31 cellular contexts compared by ENCODE assay signal in the genomic region with DNA sequence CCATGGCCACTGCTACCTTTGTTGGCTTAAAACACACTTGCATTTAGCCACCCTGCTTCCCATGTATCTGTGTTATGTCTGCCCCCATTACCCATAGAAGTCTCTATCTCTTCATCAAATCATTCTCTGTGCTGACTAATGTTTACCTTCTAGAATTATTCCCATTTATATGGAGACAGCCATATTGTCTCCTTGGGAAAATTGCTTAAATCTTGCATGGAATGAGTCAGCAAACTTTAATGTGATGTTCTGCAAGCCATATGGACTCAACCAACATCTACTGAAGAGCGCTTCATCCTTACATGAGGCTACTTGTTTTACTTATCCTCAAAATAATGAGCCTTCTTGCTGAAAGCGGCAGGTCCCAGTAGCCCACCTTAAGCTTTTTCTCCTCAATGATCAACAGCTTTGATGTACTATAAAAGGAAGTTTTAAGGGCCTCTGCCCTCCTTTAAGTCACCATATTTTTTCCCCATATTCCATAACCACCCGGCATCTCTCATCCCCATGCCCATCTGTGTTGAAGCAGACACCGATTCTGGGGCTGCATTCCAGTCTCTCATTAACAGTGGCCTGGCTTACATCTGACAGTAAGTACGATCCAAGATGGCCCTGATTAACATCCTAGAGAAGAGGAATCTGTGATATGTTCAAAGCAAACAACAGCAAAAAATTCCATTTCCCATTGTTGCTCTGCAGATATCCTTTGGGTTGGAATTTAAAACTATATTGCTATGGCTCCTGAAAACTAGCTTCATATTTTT.
"Had no signal": no experiment of that assay in that cellular context is flagged by ENCODE, and none has a peak within 500 bp of the region (broad histone marks: within the 10 kb centered on the region; RNA-seq: fewer than 3 reads in every experiment).

No MANE protein-coding gene starts in this region.

- H3K9me3 ChIP-seq: ascending aorta, colonic mucosa had no signal

- H3K9me3 Mint-ChIP-seq: activated CD4-positive, alpha-beta T cell treated with anti-CD3 and anti-CD28 coated beads, Interleukin-2, amount 10 ng/mL, durations not matched to agents 7 days and 5 days; activated naive CD4-positive, alpha-beta T cell treated with anti-CD3 and anti-CD28 coated beads, Interleukin-2, amount 10 ng/mL, durations not matched to agents 7 days and 5 days; activated naive CD8-positive, alpha-beta T cell treated with anti-CD3 and anti-CD28 coated beads, Interleukin-2, amount 50 U/mL, for 24 hours; activated T-cell treated with anti-CD3 and anti-CD28 coated beads, Interleukin-2, amount 50 U/mL, for 4 hours; activated T-helper 1 cell treated with anti-CD3 and anti-CD28 coated beads, Interleukin-12 subunit alpha, Interleukin-12 subunit beta, Interleukin-2, Interleukin-4 antibody, amounts not matched to agents 30 ng/mL and 10 ng/mL and 1 ng/mL, durations not matched to agents 14 hours and 24 hours and 36 hours; central memory CD8-positive, alpha-beta T cell; T-helper 1 cell treated with Interleukin-12 subunit alpha and Interleukin-12 subunit beta and Interleukin-4 antibody, amounts not matched to agents 30 μg/mL and 1 μg/mL, for 36 hours; T-helper 2 cell treated with Interferon-gamma antibody and Interleukin-4, amounts not matched to agents 5 μg/mL and 100 μg/mL, for 36 hours had no signal

- H3K36me3 Mint-ChIP-seq: activated naive CD4-positive, alpha-beta T cell treated with anti-CD3 and anti-CD28 coated beads, Interleukin-2, amount 10 ng/mL, durations not matched to agents 7 days and 5 days; activated naive CD8-positive, alpha-beta T cell had no signal

- H3K27ac Mint-ChIP-seq: activated CD4-positive, alpha-beta T cell treated with anti-CD3 and anti-CD28 coated beads for 36 hours; activated CD4-positive, alpha-beta T cell treated with anti-CD3 and anti-CD28 coated beads, Interleukin-2, amount 10 ng/mL, durations not matched to agents 7 days and 5 days; activated CD8-positive, alpha-beta T cell treated with anti-CD3 and anti-CD28 coated beads, Interleukin-2, amount 10 ng/mL, durations not matched to agents 7 days and 5 days; activated naive CD4-positive, alpha-beta T cell treated with anti-CD3 and anti-CD28 coated beads, Interleukin-2, amount 10 ng/mL, durations not matched to agents 7 days and 5 days; activated naive CD8-positive, alpha-beta T cell; activated naive CD8-positive, alpha-beta T cell treated with anti-CD3 and anti-CD28 coated beads, Interleukin-2, amount 50 U/mL, for 24 hours; activated T-helper 1 cell treated with anti-CD3 and anti-CD28 coated beads, Interleukin-12 subunit alpha, Interleukin-12 subunit beta, Interleukin-2, Interleukin-4 antibody, amounts not matched to agents 30 ng/mL and 10 ng/mL and 1 ng/mL, durations not matched to agents 14 hours and 24 hours and 36 hours; T-helper 1 cell treated with Interleukin-12 subunit alpha and Interleukin-12 subunit beta and Interleukin-4 antibody, amounts not matched to agents 30 μg/mL and 1 μg/mL, for 36 hours; T-helper 2 cell treated with Interferon-gamma antibody and Interleukin-4, amounts not matched to agents 5 μg/mL and 100 μg/mL, for 36 hours had no signal

- H3K27me3 Mint-ChIP-seq: activated CD4-positive, alpha-beta T cell treated with anti-CD3 and anti-CD28 coated beads for 36 hours; activated CD4-positive, alpha-beta T cell treated with anti-CD3 and anti-CD28 coated beads, Interleukin-2, amount 10 ng/mL, durations not matched to agents 7 days and 5 days; activated naive CD4-positive, alpha-beta T cell treated with anti-CD3 and anti-CD28 coated beads, Interleukin-2, amount 10 ng/mL, durations not matched to agents 7 days and 5 days; activated naive CD8-positive, alpha-beta T cell; activated naive CD8-positive, alpha-beta T cell treated with anti-CD3 and anti-CD28 coated beads, Interleukin-2, amount 50 U/mL, for 24 hours; central memory CD8-positive, alpha-beta T cell had no signal

- H3K36me3 ChIP-seq: ascending aorta, cardiac muscle cell, colonic mucosa had no signal

- H3K4me3 ChIP-seq: ascending aorta, cardiac muscle cell, colonic mucosa, PC-9 had no signal

- H3K27me3 ChIP-seq: ascending aorta, cardiac muscle cell, colonic mucosa had no signal

- H3K4me1 Mint-ChIP-seq: activated CD4-positive, alpha-beta T cell treated with anti-CD3 and anti-CD28 coated beads for 36 hours; activated CD4-positive, alpha-beta T cell treated with anti-CD3 and anti-CD28 coated beads, Interleukin-2, amount 10 ng/mL, durations not matched to agents 7 days and 5 days; activated naive CD4-positive, alpha-beta T cell treated with anti-CD3 and anti-CD28 coated beads, Interleukin-2, amount 10 ng/mL, durations not matched to agents 7 days and 5 days; activated naive CD8-positive, alpha-beta T cell treated with anti-CD3 and anti-CD28 coated beads, Interleukin-2, amount 50 U/mL, for 24 hours; central memory CD8-positive, alpha-beta T cell had no signal

- ATAC-seq: activated CD4-positive, alpha-beta T cell treated with anti-CD3 and anti-CD28 coated beads for 36 hours; activated CD8-positive, alpha-beta T cell treated with anti-CD3 and anti-CD28 coated beads, Interleukin-2, amount 10 ng/mL, durations not matched to agents 7 days and 5 days; activated naive CD8-positive, alpha-beta T cell treated with anti-CD3 and anti-CD28 coated beads, Interleukin-2, amount 50 U/mL, for 24 hours; activated T-cell treated with anti-CD3 and anti-CD28 coated beads, Interleukin-2, amount 50 U/mL, for 4 hours; Right ventricle myocardium inferior had no signal

- H3K27ac ChIP-seq: ascending aorta, cardiac muscle cell, colonic mucosa, PC-9, RWPE1 had no signal

- DNase-seq: activated CD4-positive, alpha-beta T cell treated with anti-CD3 and anti-CD28 coated beads for 36 hours; activated CD4-positive, alpha-beta T cell treated with anti-CD3 and anti-CD28 coated beads, Interleukin-2, amount 10 ng/mL, durations not matched to agents 7 days and 5 days; activated CD4-positive, alpha-beta T cell treated with anti-CD3 and anti-CD28 coated beads, Interleukin-2, amount 50 U/mL, for 48 hours; activated CD8-positive, alpha-beta memory T cell treated with anti-CD3 and anti-CD28 coated beads, Interleukin-2, amount 50 U/mL, for 4 hours; activated CD8-positive, alpha-beta T cell treated with anti-CD3 and anti-CD28 coated beads, Interleukin-2, amount 10 ng/mL, durations not matched to agents 7 days and 5 days; activated naive CD4-positive, alpha-beta T cell treated with anti-CD3 and anti-CD28 coated beads, Interleukin-2, amount 10 ng/mL, durations not matched to agents 7 days and 5 days; activated naive CD8-positive, alpha-beta T cell treated with anti-CD3 and anti-CD28 coated beads, Interleukin-2, amount 50 U/mL, for 24 hours; activated T-cell treated with anti-CD3 and anti-CD28 coated beads for 4 hours; activated T-cell treated with anti-CD3 and anti-CD28 coated beads, Interleukin-2, amount 50 U/mL, for 4 hours; amniotic stem cell; colonic mucosa; NCI-H1105; NCI-H1436; NCI-H1694; NCI-H1930; NCI-H2081 treated with DMSO at 0.1 percent for 48 hours; NCI-H345; NCI-H524 treated with DMSO at 0.1 percent for 48 hours; NCI-H748 treated with DMSO at 0.1 percent for 48 hours; NK-92 treated with Interleukin-12 subunit alpha and Interleukin-12 subunit beta, amount 100 ng/mL, for 24 hours; PC-9; SIG-M5 had no signal

- H3K4me1 ChIP-seq: ascending aorta, colonic mucosa had no signal

- H3K4me3 Mint-ChIP-seq: activated CD4-positive, alpha-beta T cell treated with anti-CD3 and anti-CD28 coated beads for 36 hours; activated CD4-positive, alpha-beta T cell treated with anti-CD3 and anti-CD28 coated beads, Interleukin-2, amount 10 ng/mL, durations not matched to agents 7 days and 5 days; activated CD8-positive, alpha-beta T cell treated with anti-CD3 and anti-CD28 coated beads, Interleukin-2, amount 10 ng/mL, durations not matched to agents 7 days and 5 days; activated naive CD4-positive, alpha-beta T cell treated with anti-CD3 and anti-CD28 coated beads, Interleukin-2, amount 10 ng/mL, durations not matched to agents 7 days and 5 days; activated naive CD8-positive, alpha-beta T cell; activated naive CD8-positive, alpha-beta T cell treated with anti-CD3 and anti-CD28 coated beads, Interleukin-2, amount 50 U/mL, for 24 hours; activated T-cell treated with anti-CD3 and anti-CD28 coated beads, Interleukin-2, amount 50 U/mL, for 4 hours; activated T-helper 1 cell treated with anti-CD3 and anti-CD28 coated beads, Interleukin-12 subunit alpha, Interleukin-12 subunit beta, Interleukin-2, Interleukin-4 antibody, amounts not matched to agents 30 ng/mL and 10 ng/mL and 1 ng/mL, durations not matched to agents 14 hours and 24 hours and 36 hours; central memory CD8-positive, alpha-beta T cell; T-helper 1 cell treated with Interleukin-12 subunit alpha and Interleukin-12 subunit beta and Interleukin-4 antibody, amounts not matched to agents 30 μg/mL and 1 μg/mL, for 36 hours; T-helper 2 cell treated with Interferon-gamma antibody and Interleukin-4, amounts not matched to agents 5 μg/mL and 100 μg/mL, for 36 hours had no signal
